In the genomic region with DNA sequence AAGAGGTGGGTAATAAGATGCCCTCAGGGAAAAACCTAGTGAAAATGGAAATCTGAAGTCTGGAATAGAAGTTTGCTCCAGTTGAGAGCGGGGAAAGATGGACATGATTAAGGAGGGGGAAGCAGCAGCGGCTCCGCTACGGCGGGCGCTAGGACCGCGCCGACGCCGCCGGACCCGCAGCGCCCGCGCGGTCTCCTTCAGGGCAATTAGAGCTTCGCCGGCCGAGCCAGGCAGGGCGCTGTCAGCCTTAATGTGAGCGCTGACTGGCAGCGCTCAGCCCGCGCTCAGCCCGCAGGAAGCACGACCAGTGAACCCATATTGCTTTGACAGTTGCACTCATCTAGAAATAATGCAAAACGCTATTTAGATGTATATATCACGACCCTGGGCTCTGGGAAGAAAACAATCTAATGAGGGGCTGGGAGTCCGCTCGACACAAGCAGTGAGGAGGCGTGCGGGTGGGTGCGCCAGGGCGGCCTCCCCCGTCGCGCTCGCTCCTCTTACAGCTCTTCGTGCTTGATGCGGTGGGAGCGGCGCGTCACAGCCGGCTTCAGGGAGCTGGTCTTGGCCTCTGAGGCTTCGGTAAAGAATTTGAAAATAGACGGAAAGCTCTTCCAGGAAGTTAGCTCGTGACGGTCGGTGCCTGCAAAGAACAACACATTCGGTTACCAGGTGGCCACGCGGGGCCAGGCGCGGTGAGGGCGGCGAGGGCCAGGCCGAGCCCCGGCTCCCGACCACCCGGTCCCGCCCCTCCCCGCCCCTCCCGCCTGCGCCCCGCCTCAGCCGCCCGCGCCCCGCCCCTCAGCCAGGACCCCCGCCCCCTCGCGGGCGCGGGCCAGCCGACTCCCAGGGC, we compare ENCODE assay signal across 7 cellular contexts. TPM values are rescaled to one million over a fixed set of nuclear protein-coding genes. Genes with fewer than 3 reads are reported as not detected.
A peak's percentile ranks its signal among the peaks of the same experiment; 100 is the strongest.
DNase-seq lines count a peak whose midpoint lies in the region; ATAC-seq, FAIRE-seq and TF ChIP-seq lines count a peak whose summit lies in the region.

No MANE protein-coding gene starts in this region.

- peak overlapping the region; percentile 87 for H3K9ac ChIP-seq in astrocyte (ENCODE audit: low read length)

- peaks cover 2% of the 10 kb centered on the region for H3K36me3 Mint-ChIP-seq in astrocyte (ENCODE audit: low read depth, unreplicated experiment)

- no peaks in the 10 kb centered on the region for H3K79me2 ChIP-seq in astrocyte (ENCODE audit: insufficient read depth, low read length)

- H3K36me3 ChIP-seq in astrocyte (ENCODE audit: insufficient read depth, low read length) = no peaks in the 10 kb centered on the region

- H3K9me3 Mint-ChIP-seq in astrocyte (ENCODE audit: unreplicated experiment) = peaks cover 2% of the 10 kb centered on the region

- peak overlapping the region; percentile 95 for H3K4me3 Mint-ChIP-seq in astrocyte (ENCODE audit: unreplicated experiment)

- H3K9me3 ChIP-seq in astrocyte (ENCODE audit: insufficient read depth, low read depth, low read length) = no peaks in the 10 kb centered on the region

- peak overlapping the region; percentile 87 for H3K27ac Mint-ChIP-seq in astrocyte (ENCODE audit: unreplicated experiment)

- peak overlapping the region; percentile 88 for H3K4me3 ChIP-seq in astrocyte (ENCODE audit: insufficient read depth, low read depth, low read length)

- peaks cover 7% of the 10 kb centered on the region for H3K4me1 ChIP-seq in astrocyte (ENCODE audit: insufficient read depth, low read length)

- no peaks in the 10 kb centered on the region for H3K4me1 Mint-ChIP-seq in astrocyte (ENCODE audit: low read depth, unreplicated experiment)

- peak; percentile 80 for DNase-seq in GM13977 (ENCODE audit: low spot score)
- DNase-seq in NAMALWA (ENCODE audit: low spot score) = peak; percentile 81
- peak; percentile 30 for DNase-seq in SKM-1 treated with dmso at 0.1 percent for 144 hours (lab: John Stamatoyannopoulos, UW; ENCODE audit: unreplicated experiment)
- DNase-seq in astrocyte (ENCODE audit: low read depth) = peak; percentile 63
- DNase-seq in hepatic stellate cell (ENCODE audit: low spot score) = peak; percentile 72
- DNase-seq in putamen (ENCODE audit: low spot score) = peak; percentile 82

- peak overlapping the region; percentile 74 for H3K27ac ChIP-seq in astrocyte (ENCODE audit: low read depth, low read length)

- no peaks in the 10 kb centered on the region for H4K20me1 ChIP-seq in astrocyte (ENCODE audit: insufficient read depth, low read length)

- ATAC-seq in HG02642 (IDR thresholded peaks at IDR 0.05; ENCODE audit: poor library complexity, unreplicated experiment) = peak; percentile 99

- H3K27me3 Mint-ChIP-seq in astrocyte (ENCODE audit: low read depth, unreplicated experiment) = peaks cover 52% of the 10 kb centered on the region

- peak overlapping the region; percentile 99 for H3K4me2 ChIP-seq in astrocyte (ENCODE audit: low read length)

- TF ChIP-seq CTCF in GM13977 (IDR thresholded peaks at IDR 0.05; ENCODE audit: extremely low read depth, insufficient read depth, missing control alignments) = peak; percentile 44
- no peak for TF ChIP-seq CTCF in astrocyte (IDR thresholded peaks at IDR 0.05; ENCODE audit: insufficient read depth, low read depth, low read length)

- H2AFZ ChIP-seq in astrocyte (ENCODE audit: low read depth, low read length) = peak overlapping the region; percentile 89

- no peak for FAIRE-seq in astrocyte (lab: Jason Lieb, UNC)

- in situ Hi-C loops in GM13977 (cut with MboI; ENCODE audit: low pct_unique_long_range_greater_than_20kb, low sequenced_read_pairs, unreplicated experiment) = loop anchor here (25.0 kb wide), 2 partner anchors 167 to 292 kb away; no protein-coding TSS in a partner anchor

- no peaks in the 10 kb centered on the region for H3K27me3 ChIP-seq in astrocyte (ENCODE audit: insufficient read depth, low read length)

RNA-seq across cellular contexts. Expression of gene NR2F1, which starts 37.7 kb away (rescaled TPM):
- total RNA-seq in astrocyte = 4.3 and 5.1 TPM in 2 replicates

RNA-seq across cellular contexts. Expression of gene NR2F1-AS1, which starts 39.7 kb away (rescaled TPM):
- total RNA-seq in astrocyte = 6.9 and 7.3 TPM in 2 replicates

Comparison
In these comparisons a context has a peak if more than half of its experiments do, and no peak if none do; other contexts are left out.
1. Peak in every context shown above with its lines: DNase-seq, ATAC-seq, H3K4me3 ChIP-seq and H3K27ac ChIP-seq.
2. DNase-seq: peak in every context shown above with its lines; median percentile 82 in putamen; 81 in NAMALWA; 80 in GM13977; 72 in hepatic stellate cell; 63 in astrocyte; 30 in SKM-1 treated with dmso at 0.1 percent for 144 hours.